ENCODE assay signal across 9 cellular contexts in the genomic region with DNA sequence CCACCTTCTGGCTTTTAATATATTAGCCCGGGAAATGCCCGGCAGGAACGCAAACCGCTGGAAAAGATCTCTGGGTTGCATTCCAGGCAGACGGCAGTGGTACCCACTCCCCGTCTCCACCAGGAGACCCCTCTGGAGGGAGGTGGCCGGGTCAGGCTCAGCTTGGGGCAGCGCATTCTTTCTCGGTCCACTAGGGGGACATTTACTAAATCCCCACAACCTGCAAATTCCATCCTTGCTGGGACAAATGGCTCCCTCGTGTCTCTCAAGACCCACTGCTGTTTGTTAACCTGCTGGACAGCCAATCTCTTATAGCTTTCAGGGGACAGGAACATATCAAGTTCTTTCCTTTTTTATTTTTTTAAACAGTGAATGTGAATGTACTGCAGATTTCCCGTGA. TPM values are rescaled to one million over a fixed set of nuclear protein-coding genes. Genes with fewer than 3 reads are reported as not detected.
DNase-seq lines count a peak whose midpoint lies in the region; ATAC-seq and TF ChIP-seq lines count a peak whose summit lies in the region.
"Had no signal": no experiment of that assay in that cellular context is flagged by ENCODE, and none has a peak within 500 bp of the region (broad histone marks: within the 10 kb centered on the region; RNA-seq: fewer than 3 reads in every experiment).

No MANE protein-coding gene starts in this region.

- peaks cover 40% of the 10 kb centered on the region for H3K4me1 Mint-ChIP-seq in activated T-cell treated with anti-CD3 and anti-CD28 coated beads, Interleukin-2, amount 50 U/mL, for 72 hours (ENCODE audit: low read depth)
- H3K4me1 Mint-ChIP-seq in activated T-cell treated with anti-CD3 and anti-CD28 coated beads, Interleukin-2, amount 50 U/mL, for 4 hours (ENCODE audit: low read depth): peaks cover 48% of the 10 kb centered on the region
- H3K4me1 Mint-ChIP-seq in stimulated activated effector memory CD8-positive, alpha-beta T cell treated with anti-CD3 and anti-CD28 coated beads, Interleukin-12 subunit alpha, Interleukin-12 subunit beta, amount 100 ng/mL, for 72 hours: peaks cover 43% of the 10 kb centered on the region

- H2AFZ ChIP-seq in PC-9: no peak overlapping the region

- H3K27me3 ChIP-seq in PC-9 (ENCODE audit: insufficient read depth, low read depth): no peaks in the 10 kb centered on the region

- no peaks in the 10 kb centered on the region for H3K9me2 ChIP-seq in PC-9 (ENCODE audit: insufficient read depth)

- no peak for ATAC-seq in activated T-cell treated with anti-CD3 and anti-CD28 coated beads, Interleukin-2, amount 50 U/mL, for 72 hours (replicated peaks in 1 of 2)
- ATAC-seq in activated T-cell treated with anti-CD3 and anti-CD28 coated beads, Interleukin-2, amount 50 U/mL, for 4 hours: no peak
- no peak for ATAC-seq in stimulated activated effector memory CD8-positive, alpha-beta T cell treated with anti-CD3 and anti-CD28 coated beads, Interleukin-12 subunit alpha, Interleukin-12 subunit beta, amount 100 ng/mL, for 72 hours
- ATAC-seq in GM21367 (IDR thresholded peaks at IDR 0.05; ENCODE audit: unreplicated experiment) (no peak), GM18861 (IDR thresholded peaks at IDR 0.05; ENCODE audit: unreplicated experiment) (no peak), GM21619 (IDR thresholded peaks at IDR 0.05; ENCODE audit: unreplicated experiment) (no peak)

- no peaks in the 10 kb centered on the region for H3K79me2 ChIP-seq in PC-9 (ENCODE audit: low read depth)

- no TSS peak for BruUV-seq in PC-9 (replicated peaks; lab: Mats Ljungman, UMichigan)

- no peak overlapping the region for H3K4me3 Mint-ChIP-seq in activated T-cell treated with anti-CD3 and anti-CD28 coated beads, Interleukin-2, amount 50 U/mL, for 72 hours
- H3K4me3 Mint-ChIP-seq in activated T-cell treated with anti-CD3 and anti-CD28 coated beads, Interleukin-2, amount 50 U/mL, for 4 hours: no peak overlapping the region
- H3K4me3 Mint-ChIP-seq in stimulated activated effector memory CD8-positive, alpha-beta T cell treated with anti-CD3 and anti-CD28 coated beads, Interleukin-12 subunit alpha, Interleukin-12 subunit beta, amount 100 ng/mL, for 72 hours: no peak overlapping the region

- peak overlapping the region; percentile 18 for H3K27ac Mint-ChIP-seq in activated T-cell treated with anti-CD3 and anti-CD28 coated beads, Interleukin-2, amount 50 U/mL, for 72 hours
- peak overlapping the region; percentile 12 for H3K27ac Mint-ChIP-seq in stimulated activated effector memory CD8-positive, alpha-beta T cell treated with anti-CD3 and anti-CD28 coated beads, Interleukin-12 subunit alpha, Interleukin-12 subunit beta, amount 100 ng/mL, for 72 hours

- POLR2A ChIA-PET in PC-9 (lab: Charles Lee; ENCODE audit: unreplicated experiment): no interaction called here

- no peaks in the 10 kb centered on the region for H3F3A ChIP-seq in PC-9 (ENCODE audit: insufficient read depth, low read depth)

- no peaks in the 10 kb centered on the region for H3K9me3 ChIP-seq in PC-9 (ENCODE audit: insufficient read depth, low read depth)

- H3K36me3 ChIP-seq in PC-9 (ENCODE audit: low read depth): no peaks in the 10 kb centered on the region

- no peak overlapping the region for H3K4me2 ChIP-seq in PC-9

- CTCF ChIA-PET in PC-9 (lab: Charles Lee): interaction anchor here (0.5 kb wide), 1 partner anchor 152 kb away, joined by 3 read pairs; no protein-coding TSS in a partner anchor

- H3K36me3 Mint-ChIP-seq in activated T-cell treated with anti-CD3 and anti-CD28 coated beads, Interleukin-2, amount 50 U/mL, for 72 hours (ENCODE audit: insufficient read depth in 2 of 2): no peaks in the 10 kb centered on the region
- H3K36me3 Mint-ChIP-seq in activated T-cell treated with anti-CD3 and anti-CD28 coated beads, Interleukin-2, amount 50 U/mL, for 4 hours (ENCODE audit: insufficient read depth): no peaks in the 10 kb centered on the region
- H3K36me3 Mint-ChIP-seq in stimulated activated effector memory CD8-positive, alpha-beta T cell treated with anti-CD3 and anti-CD28 coated beads, Interleukin-12 subunit alpha, Interleukin-12 subunit beta, amount 100 ng/mL, for 72 hours: no peaks in the 10 kb centered on the region

- H3K4me1 ChIP-seq in PC-9 (replicated peaks; ENCODE audit: insufficient read depth): no peaks in the 10 kb centered on the region

- intact Hi-C loops in PC-9 (cut with micrococcal nuclease; ENCODE audit: unreplicated experiment): loop anchor here (10.0 kb wide), 1 partner anchor 215 kb away; a partner anchor contains a TSS

- no peak overlapping the region for H3K27ac ChIP-seq in PC-9

- TF ChIP-seq CTCF in PC-9 (conservative IDR thresholded peaks at IDR 0.05) (peak; percentile 79), fibroblast of pulmonary artery (IDR thresholded peaks at IDR 0.05; ENCODE audit: low read length, missing control alignments) (peak; percentile 47)

- no peak overlapping the region for H3K4me3 ChIP-seq in PC-9
- no peak overlapping the region for H3K4me3 ChIP-seq in fibroblast of pulmonary artery (replicated peaks; ENCODE audit: low read depth, low read length)

- no peaks in the 10 kb centered on the region for H3K9me3 Mint-ChIP-seq in activated T-cell treated with anti-CD3 and anti-CD28 coated beads, Interleukin-2, amount 50 U/mL, for 72 hours
- no peaks in the 10 kb centered on the region for H3K9me3 Mint-ChIP-seq in activated T-cell treated with anti-CD3 and anti-CD28 coated beads, Interleukin-2, amount 50 U/mL, for 4 hours
- H3K9me3 Mint-ChIP-seq in stimulated activated effector memory CD8-positive, alpha-beta T cell treated with anti-CD3 and anti-CD28 coated beads, Interleukin-12 subunit alpha, Interleukin-12 subunit beta, amount 100 ng/mL, for 72 hours: no peaks in the 10 kb centered on the region

- H4K20me1 ChIP-seq in PC-9 (ENCODE audit: insufficient read depth): no peaks in the 10 kb centered on the region

- peak in 1 of 2 donors; percentile 18 for DNase-seq in activated T-cell treated with anti-CD3 and anti-CD28 coated beads, Interleukin-2, amount 50 U/mL, for 72 hours
- no peak for DNase-seq in activated T-cell treated with anti-CD3 and anti-CD28 coated beads, Interleukin-2, amount 50 U/mL, for 4 hours
- DNase-seq in PC-9 (peak in 1 of 2 experiments; percentile 26), fibroblast of pulmonary artery (ENCODE audit: low read depth) (peak; percentile 26)
- DNase-seq in stimulated activated effector memory CD8-positive, alpha-beta T cell treated with anti-CD3 and anti-CD28 coated beads, Interleukin-12 subunit alpha, Interleukin-12 subunit beta, amount 100 ng/mL, for 72 hours (ENCODE audit: low spot score in 2 of 2): no peak
- DNase-seq: DMS79 had no signal

- no peaks in the 10 kb centered on the region for H3K27me3 Mint-ChIP-seq in activated T-cell treated with anti-CD3 and anti-CD28 coated beads, Interleukin-2, amount 50 U/mL, for 72 hours (ENCODE audit: low read depth)
- no peaks in the 10 kb centered on the region for H3K27me3 Mint-ChIP-seq in activated T-cell treated with anti-CD3 and anti-CD28 coated beads, Interleukin-2, amount 50 U/mL, for 4 hours (ENCODE audit: low read depth)

RNA-seq across cellular contexts. Expression of a gene that starts 45.8 kb away (rescaled TPM):
- total RNA-seq in activated T-cell treated with anti-CD3 and anti-CD28 coated beads, Interleukin-2, amount 50 U/mL, for 72 hours: 100 to 1,000 TPM; 101 to 114 TPM
- 10 to 100 TPM; 71.5 to 87.6 (median 87.5) TPM for total RNA-seq in activated T-cell treated with anti-CD3 and anti-CD28 coated beads, Interleukin-2, amount 50 U/mL, for 4 hours
- 62.6 and 63.3 TPM in 2 replicates for total RNA-seq in PC-9 (2021)
